1 cellular context compared by ENCODE assay signal in the genomic region with DNA sequence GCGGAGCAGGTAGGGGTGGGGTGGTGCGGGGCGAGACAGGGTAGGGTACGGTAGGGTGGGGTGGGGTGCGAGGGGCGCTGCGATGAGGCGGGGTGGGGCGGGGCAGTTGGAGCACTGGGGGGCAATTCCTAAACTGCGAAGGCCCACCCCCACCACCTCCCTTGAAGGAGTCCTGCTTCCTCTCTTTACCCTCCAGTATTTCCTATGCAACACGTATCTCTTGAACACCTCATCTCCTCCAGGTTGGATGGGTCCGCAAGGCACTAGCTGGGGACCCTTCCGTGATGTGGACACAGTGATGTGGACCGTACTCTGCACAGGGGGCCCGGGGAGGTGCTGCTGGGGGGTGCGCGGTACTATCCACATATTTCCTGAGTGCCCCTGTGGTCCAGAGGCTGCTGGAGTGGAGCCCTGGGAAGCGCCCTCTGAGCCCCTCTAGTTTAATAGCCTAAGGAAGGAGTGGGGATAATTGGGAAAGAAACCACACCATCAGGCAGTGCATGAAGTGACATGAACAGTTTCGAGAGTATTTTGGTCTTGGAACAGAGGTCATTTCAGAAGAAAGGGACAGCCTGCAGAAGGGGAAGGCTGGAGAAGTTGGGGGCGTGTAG.
TF ChIP-seq lines count a peak whose summit lies in the region.

No MANE protein-coding gene starts in this region.

TF ChIP-seq in H1, 55 proteins besides CTCF, POLR2A, EP300 and RAD21:
- TF ChIP-seq GTF2F1 (IDR thresholded peaks at IDR 0.05; ENCODE audit: borderline replicate concordance, low read depth, low read length) (no peak), FOSL1 (IDR thresholded peaks at IDR 0.05; ENCODE audit: insufficient read depth, low read depth, low read length) (no peak), BCL11A (IDR thresholded peaks at IDR 0.05; ENCODE audit: low read depth in 2 of 2, low read length in 2 of 2) (no peak), RXRA (IDR thresholded peaks at IDR 0.05; ENCODE audit: insufficient read depth, low read depth, low read length) (no peak), MAFK (IDR thresholded peaks at IDR 0.05; ENCODE audit: low read depth, low read length) (no peak)
